25 cellular contexts compared by ENCODE assay signal in genomic region chr12:68477256-68477655, GRCh38.
DNase-seq lines count a peak whose midpoint lies in the region; ATAC-seq, FAIRE-seq and TF ChIP-seq lines count a peak whose summit lies in the region.
"Had no signal": no experiment of that assay in that cellular context is flagged by ENCODE, and none has a peak within 500 bp of the region (broad histone marks: within the 10 kb centered on the region; RNA-seq: fewer than 3 reads in every experiment).

No MANE protein-coding gene starts in this region.

- TF ChIP-seq CTCF in bronchial epithelial cell (IDR thresholded peaks at IDR 0.05; ENCODE audit: insufficient read depth, low read length, severe bottlenecking) (no peak), H9 (conservative IDR thresholded peaks at IDR 0.05) (no peak), osteoblast (IDR thresholded peaks at IDR 0.05; ENCODE audit: extremely low read depth, low read depth, low read length) (no peak)

- H3K27ac ChIP-seq in mesendoderm (ENCODE audit: low read depth, low read length): no peak overlapping the region
- no peak overlapping the region for H3K27ac ChIP-seq in H9 (ENCODE audit: insufficient read length, low read depth, low read length)
- H3K27ac ChIP-seq in osteoblast (ENCODE audit: low read depth, low read length): no peak overlapping the region
- H3K27ac ChIP-seq: A549, KMS-11, RWPE1 had no signal

- no peak overlapping the region for H3K4me3 ChIP-seq in bronchial epithelial cell (ENCODE audit: low read depth, low read length)
- H3K4me3 ChIP-seq in mesendoderm (ENCODE audit: low read length): no peak overlapping the region
- H3K4me3 ChIP-seq in osteoblast (ENCODE audit: insufficient read depth, low read length): no peak overlapping the region
- H3K4me3 ChIP-seq: A549, MG63 had no signal

- H2BK120ac ChIP-seq in mesendoderm (ENCODE audit: low read depth, low read length): no peak overlapping the region
- H2BK120ac ChIP-seq in H9 (ENCODE audit: low read depth, low read length, poor library complexity, severe bottlenecking): no peak overlapping the region

- H3K56ac ChIP-seq in mesendoderm (ENCODE audit: low read length) (no peak overlapping the region), H9 (ENCODE audit: insufficient read length, low read depth, low read length) (no peak overlapping the region)

- H2BK12ac ChIP-seq in H9 (ENCODE audit: insufficient read length, low read depth, low read length): no peak overlapping the region

- H3K9me3 Mint-ChIP-seq in memory B cell (peaks cover 2% of the 10 kb centered on the region), H9 (peaks cover 4 to 8% of the 10 kb centered on the region in 2 experiments; a peak in 3 of 5 replicates)
- H3K9me3 Mint-ChIP-seq: HFFc6 had no signal

- no peak overlapping the region for H3T11ph ChIP-seq in H9 (ENCODE audit: low read length)

- FAIRE-seq in bronchial epithelial cell (lab: Jason Lieb, UNC): no peak
- FAIRE-seq: A549, D721Med, GM12892, GM18507, H1 had no signal

- H3K4me1 ChIP-seq in mesendoderm (ENCODE audit: control insufficient read depth, low read depth, low read length) (no peaks in the 10 kb centered on the region), H9 (ENCODE audit: insufficient read depth, low read length) (no peaks in the 10 kb centered on the region), osteoblast (ENCODE audit: insufficient read depth, low read length) (peaks cover 18% of the 10 kb centered on the region)
- H3K4me1 ChIP-seq: A549 had no signal

- H2BK20ac ChIP-seq in H9 (ENCODE audit: low read depth, low read length, poor library complexity, severe bottlenecking): no peak overlapping the region

- H2BK5ac ChIP-seq in mesendoderm (ENCODE audit: low read length) (no peak overlapping the region), H9 (ENCODE audit: insufficient read length, low read length) (no peak overlapping the region)

- no peak overlapping the region for H2AFZ ChIP-seq in H9 (ENCODE audit: low read length)
- H2AFZ ChIP-seq in osteoblast (ENCODE audit: low read length): no peak overlapping the region

- H3K9ac ChIP-seq in mesendoderm (ENCODE audit: low read length) (no peak overlapping the region), H9 (ENCODE audit: extremely low read depth, insufficient read length, low read length) (no peak overlapping the region)
- H3K9ac ChIP-seq: KMS-11 had no signal

- no peak for ATAC-seq in memory B cell (ENCODE audit: low read depth)
- ATAC-seq: A549, PC-3 had no signal

- no peak overlapping the region for H3K14ac ChIP-seq in H9 (ENCODE audit: insufficient read depth, low read length)

- no peaks in the 10 kb centered on the region for H3K36me3 Mint-ChIP-seq in memory B cell
- H3K36me3 Mint-ChIP-seq in H9 (ENCODE audit: insufficient read depth in 1 of 3, low read depth in 3 of 3): peaks cover 0 to 3% (median 0%) of the 10 kb centered on the region in 3 experiments; a peak in 3 of 7 replicates

- no peak overlapping the region for H4K91ac ChIP-seq in H9 (ENCODE audit: insufficient read length, low read depth, low read length)

- no peak overlapping the region for H4K8ac ChIP-seq in mesendoderm (ENCODE audit: low read depth, low read length)
- H4K8ac ChIP-seq in H9 (replicated peaks; ENCODE audit: insufficient read length, low read depth, low read length): no peak overlapping the region

- no peaks in the 10 kb centered on the region for H3K23me2 ChIP-seq in H9 (ENCODE audit: insufficient read length, low read depth, low read length, poor library complexity, severe bottlenecking)

- H4K5ac ChIP-seq in mesendoderm (ENCODE audit: low read length): no peak overlapping the region
- H4K5ac ChIP-seq in H9 (ENCODE audit: insufficient read length, low read depth, low read length): no peak overlapping the region

- H3K79me1 ChIP-seq in mesendoderm (ENCODE audit: low read length) (no peaks in the 10 kb centered on the region), H9 (ENCODE audit: insufficient read depth, low read depth, low read length, poor library complexity, severe bottlenecking) (no peaks in the 10 kb centered on the region)

- H3K27ac Mint-ChIP-seq in memory B cell (peak overlapping the region; percentile 9), H9 (no peak overlapping the region)
- H3K27ac Mint-ChIP-seq: HFFc6 had no signal

- peaks cover 18% of the 10 kb centered on the region for H3K4me1 Mint-ChIP-seq in memory B cell
- H3K4me1 Mint-ChIP-seq in H9: peaks cover 0 to 5% of the 10 kb centered on the region in 2 experiments; a peak in 1 of 4 replicates

- H3K27me3 Mint-ChIP-seq in memory B cell: no peaks in the 10 kb centered on the region
- no peaks in the 10 kb centered on the region for H3K27me3 Mint-ChIP-seq in H9 (ENCODE audit: low read depth)

- H3K4me2 ChIP-seq in mesendoderm (ENCODE audit: low read length) (no peak overlapping the region), H9 (ENCODE audit: insufficient read depth, insufficient read length, low read length) (no peak overlapping the region), osteoblast (ENCODE audit: insufficient read depth, low read length) (no peak overlapping the region)
- H3K4me2 ChIP-seq: A549, KMS-11 had no signal

- no peak overlapping the region for H3K18ac ChIP-seq in mesendoderm (ENCODE audit: low read length)
- no peak overlapping the region for H3K18ac ChIP-seq in H9 (ENCODE audit: insufficient read length, low read depth, low read length)

- H2AK5ac ChIP-seq in mesendoderm (ENCODE audit: low read length) (no peak overlapping the region), H9 (ENCODE audit: insufficient read length, low read length) (no peak overlapping the region)

- H3K79me2 ChIP-seq in mesendoderm (ENCODE audit: control insufficient read depth, insufficient read depth, low read length) (no peaks in the 10 kb centered on the region), H9 (ENCODE audit: insufficient read depth, low read length) (no peaks in the 10 kb centered on the region), osteoblast (ENCODE audit: insufficient read depth, low read length) (no peaks in the 10 kb centered on the region)

- H4K20me1 ChIP-seq in H9 (ENCODE audit: control insufficient read depth, insufficient read depth, insufficient read length) (no peaks in the 10 kb centered on the region), osteoblast (ENCODE audit: insufficient read depth, low read length) (no peaks in the 10 kb centered on the region)

- no peak overlapping the region for H2BK15ac ChIP-seq in mesendoderm (replicated peaks; ENCODE audit: low read depth)
- no peak overlapping the region for H2BK15ac ChIP-seq in H9 (ENCODE audit: low read depth, low read length)

- H3K27me3 ChIP-seq in bronchial epithelial cell (ENCODE audit: control insufficient read depth, insufficient read depth, low read length) (no peaks in the 10 kb centered on the region), mesendoderm (ENCODE audit: insufficient read depth, low read length, poor library complexity) (no peaks in the 10 kb centered on the region), H9 (ENCODE audit: insufficient read depth, low read length) (no peaks in the 10 kb centered on the region), osteoblast (ENCODE audit: insufficient read depth, low read length) (no peaks in the 10 kb centered on the region)
- H3K27me3 ChIP-seq: MG63 had no signal

- WGBS in mesendoderm (ENCODE audit: extremely low coverage, insufficient coverage, low lambda C conversion rate): no CpG with 5 or more reads among the region's 2 CpGs
- no CpG with 5 or more reads among the region's 2 CpGs for WGBS in H9 (ENCODE audit: extremely low coverage, insufficient read length, low lambda C conversion rate)

- H3K23ac ChIP-seq in mesendoderm (ENCODE audit: low read length): no peak overlapping the region
- no peak overlapping the region for H3K23ac ChIP-seq in H9 (ENCODE audit: insufficient read length, low read depth, low read length)

- no peaks in the 10 kb centered on the region for H3K36me3 ChIP-seq in bronchial epithelial cell (ENCODE audit: control insufficient read depth, insufficient read depth, low read length)
- no peaks in the 10 kb centered on the region for H3K36me3 ChIP-seq in mesendoderm (ENCODE audit: control insufficient read depth, insufficient read depth, low read length)
- no peaks in the 10 kb centered on the region for H3K36me3 ChIP-seq in osteoblast (ENCODE audit: insufficient read depth, low read length)
- H3K36me3 ChIP-seq: MG63 had no signal

- no peak overlapping the region for H3K4me3 Mint-ChIP-seq in memory B cell
- no peak overlapping the region for H3K4me3 Mint-ChIP-seq in H9
- H3K4me3 Mint-ChIP-seq: HFFc6 had no signal

- DNase-seq in EH (ENCODE audit: low read depth): peak; percentile 38
- DNase-seq in M059J (ENCODE audit: low read depth): peak; percentile 36
- DNase-seq in bronchial epithelial cell (ENCODE audit: low read depth): peak; percentile 32
- DNase-seq in memory B cell (ENCODE audit: low spot score in 2 of 2): no peak
- no peak for DNase-seq in mesendoderm
- no peak for DNase-seq in activated naive CD4-positive, alpha-beta T cell (lab: John Stamatoyannopoulos, UW)
- DNase-seq in H9: no peak
- DNase-seq in osteoblast (ENCODE audit: insufficient read length, low spot score, missing footprints): no peak
- DNase-seq: C1 segment of cervical spinal cord, HFFc6, MG63, NCI-H1048, NCI-H1436, NCI-H1930, NCI-H345, NCI-H524 treated with DMSO at 0.1 percent for 48 hours, PC-3, SIG-M5 had no signal

- H3K9me3 ChIP-seq in H9 (ENCODE audit: control insufficient read depth, low read depth, low read length): no peaks in the 10 kb centered on the region
- H3K9me3 ChIP-seq in osteoblast (ENCODE audit: low read depth, low read length): no peaks in the 10 kb centered on the region
- H3K9me3 ChIP-seq: MG63 had no signal

- no peak overlapping the region for H3K4ac ChIP-seq in mesendoderm (ENCODE audit: low read depth, low read length)
- H3K4ac ChIP-seq in H9 (ENCODE audit: low read depth, low read length): no peak overlapping the region

Comparison
In these comparisons a context has a peak if more than half of its experiments do, and no peak if none do; other contexts are left out.
1. DNase-seq: peak in EH (single experiment), M059J (single experiment) and bronchial epithelial cell (single experiment); none in memory B cell (0 of 2), mesendoderm (single experiment), activated naive CD4-positive, alpha-beta T cell (0 of 4), H9 (single experiment) and osteoblast (single experiment).